Comparison of ENCODE assay signal across 18 cellular contexts in genomic region chr6:121465101-121465500, GRCh38. TPM values are rescaled to one million over a fixed set of nuclear protein-coding genes. Genes with fewer than 3 reads are reported as not detected.
"Had no signal": no experiment of that assay in that cellular context is flagged by ENCODE, and none has a peak within 500 bp of the region (broad histone marks: within the 10 kb centered on the region; RNA-seq: fewer than 3 reads in every experiment).

No MANE protein-coding gene starts in this region.

- DNase-seq: activated B cell treated with CpG ODN at 0.5 μM for 24 hours; activated CD4-positive, alpha-beta T cell treated with anti-CD3 and anti-CD28 coated beads for 4 hours; activated CD8-positive, alpha-beta T cell treated with anti-CD3 and anti-CD28 coated beads for 36 hours; activated naive CD4-positive, alpha-beta T cell treated with anti-CD3 and anti-CD28 coated beads, Interleukin-2, amount 50 U/mL, for 16 hours; activated T-cell treated with anti-CD3 and anti-CD28 coated beads, Interleukin-2, amount 50 U/mL, for 24 hours; aorta; brain microvascular endothelial cell; posterior cingulate gyrus; retina; stimulated activated naive CD8-positive, alpha-beta T cell treated with anti-CD3 and anti-CD28 coated beads, Interleukin-15, Interleukin-2, amounts not matched to agents 100 U/mL and 50 U/mL, for 24 hours; substantia nigra; T-cell; tibial artery had no signal

- H3K27me3 ChIP-seq: brain microvascular endothelial cell, hepatocyte, tibial artery had no signal

- H3K27me3 Mint-ChIP-seq: activated B cell treated with CpG ODN at 0.5 μM for 24 hours; activated CD8-positive, alpha-beta T cell treated with anti-CD3 and anti-CD28 coated beads for 36 hours; activated T-cell treated with anti-CD3 and anti-CD28 coated beads, Interleukin-2, amount 50 U/mL, for 24 hours; natural killer cell treated with Interleukin-12 subunit alpha and Interleukin-12 subunit beta and Interleukin-15 and Interleukin-18, amount 100 ng/mL, for 72 hours; T-cell had no signal

- H3K36me3 Mint-ChIP-seq: mesothelial cell of epicardium; natural killer cell treated with Interleukin-12 subunit alpha and Interleukin-12 subunit beta and Interleukin-15 and Interleukin-18, amount 100 ng/mL, for 72 hours; T-cell had no signal

- H3K4me1 ChIP-seq: tibial artery had no signal

- H3K9me3 Mint-ChIP-seq: activated B cell treated with CpG ODN at 0.5 μM for 24 hours; activated CD8-positive, alpha-beta T cell treated with anti-CD3 and anti-CD28 coated beads for 36 hours; activated T-cell treated with anti-CD3 and anti-CD28 coated beads, Interleukin-2, amount 50 U/mL, for 24 hours; T-cell had no signal

- H3K27ac Mint-ChIP-seq: activated B cell treated with CpG ODN at 0.5 μM for 24 hours; activated CD8-positive, alpha-beta T cell treated with anti-CD3 and anti-CD28 coated beads for 36 hours; activated T-cell treated with anti-CD3 and anti-CD28 coated beads, Interleukin-2, amount 50 U/mL, for 24 hours; mesothelial cell of epicardium; natural killer cell treated with Interleukin-12 subunit alpha and Interleukin-12 subunit beta and Interleukin-15 and Interleukin-18, amount 100 ng/mL, for 72 hours; T-cell had no signal

- H3K4me3 Mint-ChIP-seq: activated B cell treated with CpG ODN at 0.5 μM for 24 hours; activated CD8-positive, alpha-beta T cell treated with anti-CD3 and anti-CD28 coated beads for 36 hours; activated T-cell treated with anti-CD3 and anti-CD28 coated beads, Interleukin-2, amount 50 U/mL, for 24 hours; mesothelial cell of epicardium; natural killer cell treated with Interleukin-12 subunit alpha and Interleukin-12 subunit beta and Interleukin-15 and Interleukin-18, amount 100 ng/mL, for 72 hours; T-cell had no signal

- ATAC-seq: activated CD8-positive, alpha-beta T cell treated with anti-CD3 and anti-CD28 coated beads for 36 hours; left lobe of liver; natural killer cell treated with Interleukin-12 subunit alpha and Interleukin-12 subunit beta and Interleukin-15 and Interleukin-18, amount 100 ng/mL, for 72 hours; stimulated activated naive CD8-positive, alpha-beta T cell treated with anti-CD3 and anti-CD28 coated beads, Interleukin-15, Interleukin-2, amounts not matched to agents 100 U/mL and 50 U/mL, for 24 hours; T-cell had no signal

- H3K27ac ChIP-seq: brain microvascular endothelial cell, coronary artery, hepatocyte, tibial artery had no signal

- H3K4me1 Mint-ChIP-seq: activated B cell treated with CpG ODN at 0.5 μM for 24 hours, mesothelial cell of epicardium, T-cell had no signal

RNA-seq across cellular contexts. Expression of gene GJA1, which starts 29.7 kb away (rescaled TPM):
- total RNA-seq: activated B cell treated with CpG ODN at 0.5 μM for 24 hours; natural killer cell treated with Interleukin-12 subunit alpha and Interleukin-12 subunit beta and Interleukin-15 and Interleukin-18, amount 100 ng/mL, for 72 hours had no signal
